Comparison of ENCODE assay signal across 1 cellular context in genomic region chr6:24931752-24932691, GRCh38.
A peak's percentile ranks its signal among the peaks of the same experiment; 100 is the strongest.
TF ChIP-seq lines count a peak whose summit lies in the region.

No MANE protein-coding gene starts in this region.

TF ChIP-seq in GM12878, 131 proteins besides CTCF, POLR2A, EP300 and RAD21 (continued from another document):
- TF ChIP-seq, protein P1, sequence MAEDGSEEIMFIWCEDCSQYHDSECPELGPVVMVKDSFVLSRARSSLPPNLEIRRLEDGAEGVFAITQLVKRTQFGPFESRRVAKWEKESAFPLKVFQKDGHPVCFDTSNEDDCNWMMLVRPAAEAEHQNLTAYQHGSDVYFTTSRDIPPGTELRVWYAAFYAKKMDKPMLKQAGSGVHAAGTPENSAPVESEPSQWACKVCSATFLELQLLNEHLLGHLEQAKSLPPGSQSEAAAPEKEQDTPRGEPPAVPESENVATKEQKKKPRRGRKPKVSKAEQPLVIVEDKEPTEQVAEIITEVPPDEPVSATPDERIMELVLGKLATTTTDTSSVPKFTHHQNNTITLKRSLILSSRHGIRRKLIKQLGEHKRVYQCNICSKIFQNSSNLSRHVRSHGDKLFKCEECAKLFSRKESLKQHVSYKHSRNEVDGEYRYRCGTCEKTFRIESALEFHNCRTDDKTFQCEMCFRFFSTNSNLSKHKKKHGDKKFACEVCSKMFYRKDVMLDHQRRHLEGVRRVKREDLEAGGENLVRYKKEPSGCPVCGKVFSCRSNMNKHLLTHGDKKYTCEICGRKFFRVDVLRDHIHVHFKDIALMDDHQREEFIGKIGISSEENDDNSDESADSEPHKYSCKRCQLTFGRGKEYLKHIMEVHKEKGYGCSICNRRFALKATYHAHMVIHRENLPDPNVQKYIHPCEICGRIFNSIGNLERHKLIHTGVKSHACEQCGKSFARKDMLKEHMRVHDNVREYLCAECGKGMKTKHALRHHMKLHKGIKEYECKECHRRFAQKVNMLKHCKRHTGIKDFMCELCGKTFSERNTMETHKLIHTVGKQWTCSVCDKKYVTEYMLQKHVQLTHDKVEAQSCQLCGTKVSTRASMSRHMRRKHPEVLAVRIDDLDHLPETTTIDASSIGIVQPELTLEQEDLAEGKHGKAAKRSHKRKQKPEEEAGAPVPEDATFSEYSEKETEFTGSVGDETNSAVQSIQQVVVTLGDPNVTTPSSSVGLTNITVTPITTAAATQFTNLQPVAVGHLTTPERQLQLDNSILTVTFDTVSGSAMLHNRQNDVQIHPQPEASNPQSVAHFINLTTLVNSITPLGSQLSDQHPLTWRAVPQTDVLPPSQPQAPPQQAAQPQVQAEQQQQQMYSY (CRISPR knock-in tag; IDR thresholded peaks at IDR 0.05): no peak
- no peak for TF ChIP-seq SIX5 (IDR thresholded peaks at IDR 0.05; ENCODE audit: low read depth, low read length, severe bottlenecking)
- TF ChIP-seq, protein P2, sequence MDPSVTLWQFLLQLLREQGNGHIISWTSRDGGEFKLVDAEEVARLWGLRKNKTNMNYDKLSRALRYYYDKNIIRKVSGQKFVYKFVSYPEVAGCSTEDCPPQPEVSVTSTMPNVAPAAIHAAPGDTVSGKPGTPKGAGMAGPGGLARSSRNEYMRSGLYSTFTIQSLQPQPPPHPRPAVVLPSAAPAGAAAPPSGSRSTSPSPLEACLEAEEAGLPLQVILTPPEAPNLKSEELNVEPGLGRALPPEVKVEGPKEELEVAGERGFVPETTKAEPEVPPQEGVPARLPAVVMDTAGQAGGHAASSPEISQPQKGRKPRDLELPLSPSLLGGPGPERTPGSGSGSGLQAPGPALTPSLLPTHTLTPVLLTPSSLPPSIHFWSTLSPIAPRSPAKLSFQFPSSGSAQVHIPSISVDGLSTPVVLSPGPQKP (IDR thresholded peaks at IDR 0.05; ENCODE audit: low read depth, low read length): no peak
- TF ChIP-seq NR2C2 (IDR thresholded peaks at IDR 0.05; ENCODE audit: borderline replicate concordance, control insufficient read depth, insufficient read length, low read depth): no peak
- TF ChIP-seq ZZZ3 (IDR thresholded peaks at IDR 0.05; ENCODE audit: control insufficient read depth, insufficient read length, low read depth): no peak
- TF ChIP-seq PML (IDR thresholded peaks at IDR 0.05; ENCODE audit: low read length): no peak
- TF ChIP-seq EED (IDR thresholded peaks at IDR 0.05; ENCODE audit: low read depth): peak; percentile 78
- peak; percentile 18; the same call in 1 of the 2 replicates for TF ChIP-seq NR2C1 (IDR thresholded peaks at IDR 0.05)
- TF ChIP-seq, protein P3, sequence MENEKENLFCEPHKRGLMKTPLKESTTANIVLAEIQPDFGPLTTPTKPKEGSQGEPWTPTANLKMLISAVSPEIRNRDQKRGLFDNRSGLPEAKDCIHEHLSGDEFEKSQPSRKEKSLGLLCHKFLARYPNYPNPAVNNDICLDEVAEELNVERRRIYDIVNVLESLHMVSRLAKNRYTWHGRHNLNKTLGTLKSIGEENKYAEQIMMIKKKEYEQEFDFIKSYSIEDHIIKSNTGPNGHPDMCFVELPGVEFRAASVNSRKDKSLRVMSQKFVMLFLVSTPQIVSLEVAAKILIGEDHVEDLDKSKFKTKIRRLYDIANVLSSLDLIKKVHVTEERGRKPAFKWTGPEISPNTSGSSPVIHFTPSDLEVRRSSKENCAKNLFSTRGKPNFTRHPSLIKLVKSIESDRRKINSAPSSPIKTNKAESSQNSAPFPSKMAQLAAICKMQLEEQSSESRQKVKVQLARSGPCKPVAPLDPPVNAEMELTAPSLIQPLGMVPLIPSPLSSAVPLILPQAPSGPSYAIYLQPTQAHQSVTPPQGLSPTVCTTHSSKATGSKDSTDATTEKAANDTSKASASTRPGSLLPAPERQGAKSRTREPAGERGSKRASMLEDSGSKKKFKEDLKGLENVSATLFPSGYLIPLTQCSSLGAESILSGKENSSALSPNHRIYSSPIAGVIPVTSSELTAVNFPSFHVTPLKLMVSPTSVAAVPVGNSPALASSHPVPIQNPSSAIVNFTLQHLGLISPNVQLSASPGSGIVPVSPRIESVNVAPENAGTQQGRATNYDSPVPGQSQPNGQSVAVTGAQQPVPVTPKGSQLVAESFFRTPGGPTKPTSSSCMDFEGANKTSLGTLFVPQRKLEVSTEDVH (IDR thresholded peaks at IDR 0.05; ENCODE audit: low read depth, partially characterized antibody): no peak
- peak; percentile 76 for TF ChIP-seq IKZF1 (conservative IDR thresholded peaks at IDR 0.05)
- no peak for TF ChIP-seq IRF5 (IDR thresholded peaks at IDR 0.05; ENCODE audit: borderline replicate concordance)
- TF ChIP-seq ZBTB40 (IDR thresholded peaks at IDR 0.05; ENCODE audit: borderline replicate concordance): no peak
- no peak for TF ChIP-seq SMAD1 (IDR thresholded peaks at IDR 0.05; ENCODE audit: low read depth, partially characterized antibody)
- no peak for TF ChIP-seq RBBP5 (conservative IDR thresholded peaks at IDR 0.05)
- TF ChIP-seq ZNF274 (IDR thresholded peaks at IDR 0.05; ENCODE audit: insufficient read depth, insufficient read length): no peak
- no peak for TF ChIP-seq NFXL1 (IDR thresholded peaks at IDR 0.05; ENCODE audit: borderline replicate concordance)
- TF ChIP-seq TCF12 (IDR thresholded peaks at IDR 0.05; ENCODE audit: low read depth, low read length): no peak
- peak; percentile 74 for TF ChIP-seq MXI1 (IDR thresholded peaks at IDR 0.05; ENCODE audit: low read depth, low read length)
- no peak for TF ChIP-seq EGR1 (IDR thresholded peaks at IDR 0.05; ENCODE audit: borderline replicate concordance in 1 of 2, low read depth in 2 of 2, low read length in 2 of 2)
- TF ChIP-seq, protein P4, sequence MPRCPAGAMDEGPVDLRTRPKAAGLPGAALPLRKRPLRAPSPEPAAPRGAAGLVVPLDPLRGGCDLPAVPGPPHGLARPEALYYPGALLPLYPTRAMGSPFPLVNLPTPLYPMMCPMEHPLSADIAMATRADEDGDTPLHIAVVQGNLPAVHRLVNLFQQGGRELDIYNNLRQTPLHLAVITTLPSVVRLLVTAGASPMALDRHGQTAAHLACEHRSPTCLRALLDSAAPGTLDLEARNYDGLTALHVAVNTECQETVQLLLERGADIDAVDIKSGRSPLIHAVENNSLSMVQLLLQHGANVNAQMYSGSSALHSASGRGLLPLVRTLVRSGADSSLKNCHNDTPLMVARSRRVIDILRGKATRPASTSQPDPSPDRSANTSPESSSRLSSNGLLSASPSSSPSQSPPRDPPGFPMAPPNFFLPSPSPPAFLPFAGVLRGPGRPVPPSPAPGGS (IDR thresholded peaks at IDR 0.05; ENCODE audit: borderline replicate concordance, insufficient read depth, low read depth, low read length, poor library complexity, severe bottlenecking): peak; percentile 8
- peak in 1 of 2 experiments; percentile 69; a peak in 2 of 4 replicates for TF ChIP-seq ETV6 (conservative IDR thresholded peaks at IDR 0.05 in 1 of 2, IDR thresholded peaks at IDR 0.05 in 1 of 2; ENCODE audit: borderline replicate concordance in 1 of 2, low read depth in 1 of 2)
- TF ChIP-seq BHLHE40 (IDR thresholded peaks at IDR 0.05; ENCODE audit: borderline replicate concordance in 1 of 2, low read depth in 2 of 2, low read length in 1 of 2): peak in 1 of 2 experiments; percentile 14; a peak in 1 of 4 replicates
- TF ChIP-seq JUNB (IDR thresholded peaks at IDR 0.05): peak; percentile 65
- peak; percentile 59 for TF ChIP-seq MTA3 (IDR thresholded peaks at IDR 0.05; ENCODE audit: borderline replicate concordance, low read length)
- TF ChIP-seq MYB (IDR thresholded peaks at IDR 0.05; ENCODE audit: borderline replicate concordance, low read depth, low read length): no peak
- TF ChIP-seq ZBED1 (IDR thresholded peaks at IDR 0.05; ENCODE audit: borderline replicate concordance): 0 out of 2 replicates have a peak, but pooled peaks have one; percentile 46
TF ChIP-seq in GM12878: peak in this region for 35.
